24 cellular contexts compared by ENCODE assay signal in genomic region chr6:143160008-143160407, GRCh38.
"Had no signal": no experiment of that assay in that cellular context is flagged by ENCODE, and none has a peak within 500 bp of the region (broad histone marks: within the 10 kb centered on the region; RNA-seq: fewer than 3 reads in every experiment).

No MANE protein-coding gene starts in this region.

- H3K27ac ChIP-seq: dorsolateral prefrontal cortex, foreskin keratinocyte, right atrium auricular region, upper lobe of left lung had no signal

- H3K27me3 Mint-ChIP-seq: activated CD4-positive, alpha-beta T cell treated with anti-CD3 and anti-CD28 coated beads, Interleukin-2, amount 10 ng/mL, durations not matched to agents 7 days and 5 days; brain; stimulated activated naive CD8-positive, alpha-beta T cell treated with anti-CD3 and anti-CD28 coated beads, Interleukin-15, amount 100 ng/mL, for 72 hours had no signal

- H3K36me3 ChIP-seq: right atrium auricular region, upper lobe of left lung had no signal

- H3K9me3 ChIP-seq: right atrium auricular region, upper lobe of left lung had no signal

- H3K4me3 ChIP-seq: dorsolateral prefrontal cortex, lung, right atrium auricular region, upper lobe of left lung had no signal

- ATAC-seq: activated T-cell treated with anti-CD3 and anti-CD28 coated beads, Interleukin-2, amount 50 U/mL, for 4 hours; foreskin keratinocyte; left lobe of liver; stimulated activated naive CD8-positive, alpha-beta T cell treated with anti-CD3 and anti-CD28 coated beads, Interleukin-15, amount 100 ng/mL, for 72 hours had no signal

- H3K4me1 Mint-ChIP-seq: activated CD4-positive, alpha-beta T cell treated with anti-CD3 and anti-CD28 coated beads, Interleukin-2, amount 10 ng/mL, durations not matched to agents 7 days and 5 days had no signal

- H3K9me3 Mint-ChIP-seq: activated CD4-positive, alpha-beta T cell treated with anti-CD3 and anti-CD28 coated beads, Interleukin-2, amount 10 ng/mL, durations not matched to agents 7 days and 5 days; activated naive CD4-positive, alpha-beta T cell treated with anti-CD3 and anti-CD28 coated beads for 36 hours; brain; nephron progenitor cell; stimulated activated naive CD8-positive, alpha-beta T cell treated with anti-CD3 and anti-CD28 coated beads, Interleukin-15, amount 100 ng/mL, for 72 hours had no signal

- H3K27ac Mint-ChIP-seq: activated CD4-positive, alpha-beta T cell treated with anti-CD3 and anti-CD28 coated beads, Interleukin-2, amount 10 ng/mL, durations not matched to agents 7 days and 5 days; activated naive CD4-positive, alpha-beta T cell treated with anti-CD3 and anti-CD28 coated beads for 36 hours; nephron progenitor cell; stimulated activated naive CD8-positive, alpha-beta T cell treated with anti-CD3 and anti-CD28 coated beads, Interleukin-15, amount 100 ng/mL, for 72 hours had no signal

- DNase-seq: activated CD4-positive, alpha-beta T cell treated with anti-CD3 and anti-CD28 coated beads, Interleukin-2, amount 10 ng/mL, durations not matched to agents 7 days and 5 days; activated CD4-positive, CD25-positive, alpha-beta regulatory T cell; activated CD8-positive, alpha-beta memory T cell treated with anti-CD3 and anti-CD28 coated beads, Interleukin-2, amount 50 U/mL, for 4 hours; activated naive CD4-positive, alpha-beta T cell treated with anti-CD3 and anti-CD28 coated beads for 36 hours; activated T-cell treated with anti-CD3 and anti-CD28 coated beads, Interleukin-2, amount 50 U/mL, for 4 hours; foreskin keratinocyte; glutamatergic neuron; hypothalamus; nephron progenitor cell; nucleus accumbens; small intestine; stimulated activated CD4-positive, alpha-beta T cell treated with anti-CD3 and anti-CD28 coated beads, Interleukin-15, amount 100 ng/mL, for 24 hours; stimulated activated CD4-positive, alpha-beta T cell treated with anti-CD3 and anti-CD28 coated beads, Interleukin-2, amount 100 ng/mL, for 48 hours; stimulated activated naive CD8-positive, alpha-beta T cell treated with anti-CD3 and anti-CD28 coated beads, Interleukin-15, amount 100 ng/mL, for 72 hours; T-helper 1 cell; T-helper 9 cell; upper lobe of left lung had no signal

- FAIRE-seq: colon, keratinocyte, small intestine had no signal

- H3K27me3 ChIP-seq: dorsolateral prefrontal cortex, foreskin keratinocyte, right atrium auricular region, upper lobe of left lung had no signal

- H3K4me3 Mint-ChIP-seq: activated CD4-positive, alpha-beta T cell treated with anti-CD3 and anti-CD28 coated beads, Interleukin-2, amount 10 ng/mL, durations not matched to agents 7 days and 5 days; activated naive CD4-positive, alpha-beta T cell treated with anti-CD3 and anti-CD28 coated beads for 36 hours; activated T-cell treated with anti-CD3 and anti-CD28 coated beads, Interleukin-2, amount 50 U/mL, for 4 hours; brain; nephron progenitor cell; stimulated activated naive CD8-positive, alpha-beta T cell treated with anti-CD3 and anti-CD28 coated beads, Interleukin-15, amount 100 ng/mL, for 72 hours had no signal
